Comparison of ENCODE assay signal across 22 cellular contexts in the genomic region with DNA sequence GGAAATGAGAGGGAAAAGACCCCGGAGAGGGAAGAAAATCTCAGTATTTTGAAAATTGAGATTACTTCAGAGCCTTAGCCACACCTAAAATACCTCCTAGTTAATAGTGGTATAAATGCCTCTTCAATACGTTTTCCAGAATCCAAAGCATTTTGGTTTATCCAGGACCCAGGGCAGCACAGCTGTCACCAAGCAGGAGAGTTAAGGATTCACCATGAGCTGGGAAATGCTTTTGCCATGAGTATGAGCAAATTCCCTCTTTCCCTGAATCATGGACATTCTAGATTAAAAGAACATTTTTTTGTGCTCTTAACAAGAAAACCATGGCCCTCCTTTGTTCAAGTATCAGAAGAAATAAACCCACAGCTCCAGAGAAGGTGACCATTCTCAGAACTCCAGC.
"Had no signal": no experiment of that assay in that cellular context is flagged by ENCODE, and none has a peak within 500 bp of the region (broad histone marks: within the 10 kb centered on the region; RNA-seq: fewer than 3 reads in every experiment).

No MANE protein-coding gene starts in this region.

- H3K36me3 ChIP-seq: lower lobe of right lung, neural progenitor cell, right atrium auricular region, uterus had no signal

- H3K27me3 Mint-ChIP-seq: activated CD4-positive, alpha-beta T cell treated with anti-CD3 and anti-CD28 coated beads for 36 hours; activated CD8-positive, alpha-beta T cell treated with anti-CD3 and anti-CD28 coated beads for 36 hours; activated naive CD4-positive, alpha-beta T cell treated with anti-CD3 and anti-CD28 coated beads, Interleukin-2, amount 10 ng/mL, durations not matched to agents 7 days and 5 days; progenitor cell of endocrine pancreas; stimulated activated naive CD8-positive, alpha-beta T cell treated with anti-CD3 and anti-CD28 coated beads, Interleukin-15, Interleukin-2, amounts not matched to agents 100 ng/mL and 50 ng/mL, for 24 hours had no signal

- ATAC-seq: activated CD4-positive, alpha-beta T cell treated with anti-CD3 and anti-CD28 coated beads for 36 hours; activated CD8-positive, alpha-beta T cell treated with anti-CD3 and anti-CD28 coated beads for 36 hours; foreskin keratinocyte; left colon; lower lobe of right lung had no signal

- H3K9me3 ChIP-seq: lower lobe of right lung, right atrium auricular region, tibial nerve, uterus had no signal

- DNase-seq: activated CD4-positive, alpha-beta T cell treated with anti-CD3 and anti-CD28 coated beads for 36 hours; activated CD8-positive, alpha-beta T cell treated with anti-CD3 and anti-CD28 coated beads for 36 hours; activated effector memory CD4-positive, alpha-beta T cell treated with Interleukin-2 at 50 U/mL for 16 hours; activated naive CD4-positive, alpha-beta T cell treated with anti-CD3 and anti-CD28 coated beads, Interleukin-2, amount 10 ng/mL, durations not matched to agents 7 days and 5 days; activated T-cell treated with anti-CD3 and anti-CD28 coated beads, Interleukin-2, amount 50 U/mL, for 1 hour; amniotic stem cell; endodermal cell; foreskin keratinocyte; glutamatergic neuron; hippocampal formation; islet precursor cell; left colon; lower lobe of right lung; SW 1271; uterus had no signal

- H3K27me3 ChIP-seq: neural progenitor cell, right atrium auricular region, tibial nerve, uterus had no signal

- H3K4me1 ChIP-seq: lower lobe of right lung, neural progenitor cell, right atrium auricular region had no signal

- H3K4me1 Mint-ChIP-seq: neural progenitor cell had no signal

- H3K27ac Mint-ChIP-seq: activated naive CD4-positive, alpha-beta T cell treated with anti-CD3 and anti-CD28 coated beads, Interleukin-2, amount 10 ng/mL, durations not matched to agents 7 days and 5 days; endodermal cell; neural progenitor cell; progenitor cell of endocrine pancreas had no signal

- H3K4me3 ChIP-seq: lower lobe of right lung, neural progenitor cell, right atrium auricular region, skin epidermis, tibial nerve, uterus had no signal

- H3K27ac ChIP-seq: epithelial cell of prostate, foreskin keratinocyte, lower lobe of right lung, neural progenitor cell, right atrium auricular region, skin epidermis, uterus had no signal

- H3K9me3 Mint-ChIP-seq: activated CD8-positive, alpha-beta T cell treated with anti-CD3 and anti-CD28 coated beads for 36 hours; activated naive CD4-positive, alpha-beta T cell treated with anti-CD3 and anti-CD28 coated beads, Interleukin-2, amount 10 ng/mL, durations not matched to agents 7 days and 5 days; endodermal cell; neural progenitor cell; stimulated activated naive CD8-positive, alpha-beta T cell treated with anti-CD3 and anti-CD28 coated beads, Interleukin-15, Interleukin-2, amounts not matched to agents 100 ng/mL and 50 ng/mL, for 24 hours had no signal

- H3K4me3 Mint-ChIP-seq: activated CD4-positive, alpha-beta T cell treated with anti-CD3 and anti-CD28 coated beads for 36 hours; activated CD8-positive, alpha-beta T cell treated with anti-CD3 and anti-CD28 coated beads for 36 hours; activated naive CD4-positive, alpha-beta T cell treated with anti-CD3 and anti-CD28 coated beads, Interleukin-2, amount 10 ng/mL, durations not matched to agents 7 days and 5 days; endodermal cell; neural progenitor cell; stimulated activated naive CD8-positive, alpha-beta T cell treated with anti-CD3 and anti-CD28 coated beads, Interleukin-15, Interleukin-2, amounts not matched to agents 100 ng/mL and 50 ng/mL, for 24 hours had no signal
